8 cellular contexts compared by ENCODE assay signal in genomic region chr13:48579167-48579918, GRCh38. TPM values are rescaled to one million over a fixed set of nuclear protein-coding genes. Genes with fewer than 3 reads are reported as not detected.
DNase-seq lines count a peak whose midpoint lies in the region; ATAC-seq and TF ChIP-seq lines count a peak whose summit lies in the region.

No MANE protein-coding gene starts in this region.

- ATAC-seq in GM21723 (IDR thresholded peaks at IDR 0.05; ENCODE audit: unreplicated experiment) (peak; percentile 88), gastroesophageal sphincter (peak; percentile 55)

- no peaks in the 10 kb centered on the region for H3K9me3 ChIP-seq in gastroesophageal sphincter

- WGBS in gastroesophageal sphincter (ENCODE audit: low coverage in 1 of 2), 2 donors, result 61 to 65% methylated on average over 5 to 7 of the region's 7 CpGs

- H3K36me3 ChIP-seq in gastroesophageal sphincter, result no peaks in the 10 kb centered on the region

- H3K27ac ChIP-seq in gastroesophageal sphincter, result peak overlapping the region in 3 of 4 donors; percentile 31 to 61 (median 39)

- H3K4me3 Mint-ChIP-seq in activated CD4-positive, alpha-beta memory T cell treated with anti-CD3 and anti-CD28 coated beads for 36 hours, result no peak overlapping the region

- H3K27ac Mint-ChIP-seq in activated CD4-positive, alpha-beta memory T cell treated with anti-CD3 and anti-CD28 coated beads for 36 hours, result no peak overlapping the region

- in situ Hi-C loops in GM13977 (cut with MboI; ENCODE audit: low pct_unique_long_range_greater_than_20kb, low sequenced_read_pairs, unreplicated experiment), result loop anchor here (5.0 to 25.0 kb wide), 3 partner anchors 87 to 442 kb away; no protein-coding TSS in a partner anchor

- POLR2A ChIA-PET in activated CD4-positive, alpha-beta memory T cell treated with anti-CD3 and anti-CD28 coated beads for 36 hours (lab: Charles Lee), result no interaction called here

- peaks cover 6% of the 10 kb centered on the region for H3K4me1 Mint-ChIP-seq in activated CD4-positive, alpha-beta memory T cell treated with anti-CD3 and anti-CD28 coated beads for 36 hours (ENCODE audit: low read depth)

- TF ChIP-seq EP300 in gastroesophageal sphincter (IDR thresholded peaks at IDR 0.05), result no peak

- intact Hi-C loops in activated CD4-positive, alpha-beta memory T cell treated with anti-CD3 and anti-CD28 coated beads for 36 hours (cut with micrococcal nuclease), result no loop called here

- no peak overlapping the region for H3K4me3 ChIP-seq in gastroesophageal sphincter

- TF ChIP-seq POLR2A in gastroesophageal sphincter (IDR thresholded peaks at IDR 0.05), result no peak

- peak; percentile 53 for DNase-seq in GM13977 (ENCODE audit: low spot score)
- peak; percentile 90 to 94 for DNase-seq in Kasumi-1 (lab: John Stamatoyannopoulos, UW)
- no peak for DNase-seq in SW480 (ENCODE audit: low spot score)
- no peak for DNase-seq in T-helper 9 cell
- no peak for DNase-seq in NCI-H748 treated with DMSO at 0.1 percent for 48 hours (lab: John Stamatoyannopoulos, UW)
- DNase-seq in activated CD4-positive, alpha-beta memory T cell treated with anti-CD3 and anti-CD28 coated beads for 36 hours, result no peak

- H3K27me3 Mint-ChIP-seq in activated CD4-positive, alpha-beta memory T cell treated with anti-CD3 and anti-CD28 coated beads for 36 hours, result peaks cover 3% of the 10 kb centered on the region

- no peaks in the 10 kb centered on the region for H3K36me3 Mint-ChIP-seq in activated CD4-positive, alpha-beta memory T cell treated with anti-CD3 and anti-CD28 coated beads for 36 hours

- peaks cover 0 to 26% (median 7%) of the 10 kb centered on the region in 3 donors for H3K4me1 ChIP-seq in gastroesophageal sphincter

- CTCF ChIA-PET in activated CD4-positive, alpha-beta memory T cell treated with anti-CD3 and anti-CD28 coated beads for 36 hours (lab: Charles Lee), result interaction anchor here (0.6 to 8.3 kb wide), 49 partner anchors 9 to 501 kb away, joined by 3 to 189 read pairs (median 5); partner anchors contain the start of genes MED4 and RCBTB2

- H3K9me3 Mint-ChIP-seq in activated CD4-positive, alpha-beta memory T cell treated with anti-CD3 and anti-CD28 coated beads for 36 hours, result no peaks in the 10 kb centered on the region

- TF ChIP-seq CTCF in GM13977 (IDR thresholded peaks at IDR 0.05; ENCODE audit: extremely low read depth, insufficient read depth, missing control alignments) (no peak), gastroesophageal sphincter (IDR thresholded peaks at IDR 0.05) (no peak)

- no peaks in the 10 kb centered on the region for H3K27me3 ChIP-seq in gastroesophageal sphincter

RNA-seq across cellular contexts. Expression of gene RCBTB2, which starts 46.5 kb away (rescaled TPM):
- 10 to 100 TPM; 14.9 to 26.1 (median 16.7) TPM for total RNA-seq in gastroesophageal sphincter
- total RNA-seq in activated CD4-positive, alpha-beta memory T cell treated with anti-CD3 and anti-CD28 coated beads for 36 hours, result 1 to 10 TPM; 1.5 to 1.8 TPM

Comparison
In these comparisons a context has a peak if more than half of its experiments do, and no peak if none do; other contexts are left out.
1. DNase-seq: peak in GM13977 (single experiment) and Kasumi-1 (2 of 2); none in SW480 (single experiment), T-helper 9 cell (single experiment), NCI-H748 treated with DMSO at 0.1 percent for 48 hours (single experiment) and activated CD4-positive, alpha-beta memory T cell treated with anti-CD3 and anti-CD28 coated beads for 36 hours (single experiment).
2. RNA of gene RCBTB2, which starts 46.5 kb away (total RNA-seq): 14.9 to 26.1 TPM in gastroesophageal sphincter; 1.5 to 1.8 TPM in activated CD4-positive, alpha-beta memory T cell treated with anti-CD3 and anti-CD28 coated beads for 36 hours; every median in the first group is over 4 times any median in the second.